Comparison of ENCODE assay signal across 1 cellular context in the genomic region with DNA sequence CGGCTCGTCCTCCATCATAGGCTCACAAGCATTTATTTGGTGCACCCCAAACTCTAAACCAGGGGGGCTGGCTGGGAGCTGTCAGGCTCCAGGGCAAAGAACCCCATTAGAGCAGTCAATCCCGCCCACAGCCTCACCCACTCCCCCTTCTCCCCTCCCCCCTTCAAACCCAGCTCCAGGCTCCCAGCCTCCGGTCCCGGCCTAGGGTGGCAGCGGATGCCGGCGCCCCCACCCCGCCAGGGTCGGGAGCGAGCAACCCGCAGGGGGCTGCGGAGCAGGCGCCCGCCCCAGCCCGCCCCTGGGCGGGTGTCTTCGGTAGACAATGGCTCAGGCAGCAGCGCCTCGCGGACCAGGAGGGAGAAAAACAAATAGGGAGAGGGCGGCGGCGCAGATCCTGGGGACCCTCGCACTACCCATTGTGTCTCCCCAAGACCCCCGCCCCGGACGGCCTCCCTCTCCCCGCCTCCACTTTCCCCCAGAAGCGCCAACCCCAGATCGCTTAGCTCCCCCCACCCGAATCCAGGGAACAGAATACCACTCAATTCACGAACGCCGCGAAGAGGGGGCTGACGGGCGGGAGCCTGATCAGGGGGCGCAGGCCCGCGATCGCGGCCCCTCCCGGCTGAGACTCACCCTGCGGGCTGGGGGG.
TF ChIP-seq lines count a peak whose summit lies in the region.

No MANE protein-coding gene starts in this region.

TF ChIP-seq in HepG2, 621 proteins besides CTCF, POLR2A, EP300 and RAD21:
- TF ChIP-seq ZNF234 (CRISPR knock-in tag; conservative IDR thresholded peaks at IDR 0.05) (0 out of 2 replicates have a peak, but pooled peaks have one; percentile 42), ZSCAN9 (CRISPR knock-in tag; IDR thresholded peaks at IDR 0.05; ENCODE audit: borderline replicate concordance) (peak; percentile 34; the same call in 1 of the 2 replicates), PHB2 (IDR thresholded peaks at IDR 0.05; ENCODE audit: partially characterized antibody) (no peak), ELF3 (CRISPR knock-in tag; IDR thresholded peaks at IDR 0.05) (0 out of 2 replicates have a peak, but pooled peaks have one; percentile 7), GZF1 (CRISPR knock-in tag; IDR thresholded peaks at IDR 0.05) (0 out of 2 replicates have a peak, but pooled peaks have one; percentile 19), TAF1 (CRISPR knock-in tag; IDR thresholded peaks at IDR 0.05) (peak; percentile 38; the same call in 1 of the 2 replicates), HNRNPK (IDR thresholded peaks at IDR 0.05; ENCODE audit: low read depth, low read length, poor library complexity, severe bottlenecking) (peak; percentile 86), GABPB1 (CRISPR knock-in tag; IDR thresholded peaks at IDR 0.05) (peak; percentile 9; the same call in 1 of the 2 replicates), MZF1 (CRISPR knock-in tag; IDR thresholded peaks at IDR 0.05; ENCODE audit: borderline replicate concordance) (no peak), ZSCAN20 (CRISPR knock-in tag; IDR thresholded peaks at IDR 0.05; ENCODE audit: borderline replicate concordance) (no peak), ZNF543 (CRISPR knock-in tag; IDR thresholded peaks at IDR 0.05) (no peak), MEIS1 (CRISPR knock-in tag; IDR thresholded peaks at IDR 0.05; ENCODE audit: borderline replicate concordance) (no peak), TGIF2 (CRISPR knock-in tag; IDR thresholded peaks at IDR 0.05) (no peak), ZNF354B (CRISPR knock-in tag; IDR thresholded peaks at IDR 0.05) (no peak), FOXJ3 (CRISPR knock-in tag; IDR thresholded peaks at IDR 0.05; ENCODE audit: borderline replicate concordance) (no peak), ZNF670 (CRISPR knock-in tag; IDR thresholded peaks at IDR 0.05; ENCODE audit: borderline replicate concordance) (peak; percentile 51; the same call in 1 of the 2 replicates), ZSCAN25 (CRISPR knock-in tag; IDR thresholded peaks at IDR 0.05) (0 out of 2 replicates have a peak, but pooled peaks have one; percentile 16), YY1 (IDR thresholded peaks at IDR 0.05; ENCODE audit: insufficient read depth, insufficient replicate concordance, low read depth, low read length) (no peak), SRSF1 (optimal IDR thresholded peaks at IDR 0.05; ENCODE audit: low read depth, low read length) (peak; percentile 33), REPIN1 (CRISPR knock-in tag; IDR thresholded peaks at IDR 0.05; ENCODE audit: borderline replicate concordance, low read depth) (no peak), HDAC1 (CRISPR knock-in tag; IDR thresholded peaks at IDR 0.05) (peak; percentile 40; the same call in 1 of the 2 replicates), ZNF180 (CRISPR knock-in tag; IDR thresholded peaks at IDR 0.05; ENCODE audit: borderline replicate concordance, low read depth) (no peak), ZNF251 (CRISPR knock-in tag; IDR thresholded peaks at IDR 0.05) (no peak), ZNF891 (CRISPR knock-in tag; IDR thresholded peaks at IDR 0.05) (no peak), SOX5 (CRISPR knock-in tag; IDR thresholded peaks at IDR 0.05; ENCODE audit: borderline replicate concordance) (0 out of 2 replicates have a peak, but pooled peaks have one; percentile 11), ZNF124 (CRISPR knock-in tag; IDR thresholded peaks at IDR 0.05) (no peak), ZMYM4 (CRISPR knock-in tag; IDR thresholded peaks at IDR 0.05) (0 out of 2 replicates have a peak, but pooled peaks have one; percentile 14)
- TF ChIP-seq, protein P1, sequence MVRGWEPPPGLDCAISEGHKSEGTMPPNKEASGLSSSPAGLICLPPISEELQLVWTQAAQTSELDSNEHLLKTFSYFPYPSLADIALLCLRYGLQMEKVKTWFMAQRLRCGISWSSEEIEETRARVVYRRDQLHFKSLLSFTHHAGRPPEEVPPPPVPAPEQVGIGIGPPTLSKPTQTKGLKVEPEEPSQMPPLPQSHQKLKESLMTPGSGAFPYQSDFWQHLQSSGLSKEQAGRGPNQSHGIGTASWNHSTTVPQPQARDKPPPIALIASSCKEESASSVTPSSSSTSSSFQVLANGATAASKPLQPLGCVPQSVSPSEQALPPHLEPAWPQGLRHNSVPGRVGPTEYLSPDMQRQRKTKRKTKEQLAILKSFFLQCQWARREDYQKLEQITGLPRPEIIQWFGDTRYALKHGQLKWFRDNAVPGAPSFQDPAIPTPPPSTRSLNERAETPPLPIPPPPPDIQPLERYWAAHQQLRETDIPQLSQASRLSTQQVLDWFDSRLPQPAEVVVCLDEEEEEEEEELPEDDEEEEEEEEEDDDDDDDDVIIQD (CRISPR knock-in tag; IDR thresholded peaks at IDR 0.05; ENCODE audit: low read depth): no peak
- TF ChIP-seq, protein P2, sequence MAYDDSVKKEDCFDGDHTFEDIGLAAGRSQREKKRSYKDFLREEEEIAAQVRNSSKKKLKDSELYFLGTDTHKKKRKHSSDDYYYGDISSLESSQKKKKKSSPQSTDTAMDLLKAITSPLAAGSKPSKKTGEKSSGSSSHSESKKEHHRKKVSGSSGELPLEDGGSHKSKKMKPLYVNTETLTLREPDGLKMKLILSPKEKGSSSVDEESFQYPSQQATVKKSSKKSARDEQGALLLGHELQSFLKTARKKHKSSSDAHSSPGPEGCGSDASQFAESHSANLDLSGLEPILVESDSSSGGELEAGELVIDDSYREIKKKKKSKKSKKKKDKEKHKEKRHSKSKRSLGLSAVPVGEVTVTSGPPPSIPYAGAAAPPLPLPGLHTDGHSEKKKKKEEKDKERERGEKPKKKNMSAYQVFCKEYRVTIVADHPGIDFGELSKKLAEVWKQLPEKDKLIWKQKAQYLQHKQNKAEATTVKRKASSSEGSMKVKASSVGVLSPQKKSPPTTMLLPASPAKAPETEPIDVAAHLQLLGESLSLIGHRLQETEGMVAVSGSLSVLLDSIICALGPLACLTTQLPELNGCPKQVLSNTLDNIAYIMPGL (CRISPR knock-in tag; IDR thresholded peaks at IDR 0.05; ENCODE audit: borderline replicate concordance in 1 of 2, low read depth in 1 of 2): peak; percentile 5 to 65; a peak in 2 of 4 replicates
- TF ChIP-seq, protein P3, sequence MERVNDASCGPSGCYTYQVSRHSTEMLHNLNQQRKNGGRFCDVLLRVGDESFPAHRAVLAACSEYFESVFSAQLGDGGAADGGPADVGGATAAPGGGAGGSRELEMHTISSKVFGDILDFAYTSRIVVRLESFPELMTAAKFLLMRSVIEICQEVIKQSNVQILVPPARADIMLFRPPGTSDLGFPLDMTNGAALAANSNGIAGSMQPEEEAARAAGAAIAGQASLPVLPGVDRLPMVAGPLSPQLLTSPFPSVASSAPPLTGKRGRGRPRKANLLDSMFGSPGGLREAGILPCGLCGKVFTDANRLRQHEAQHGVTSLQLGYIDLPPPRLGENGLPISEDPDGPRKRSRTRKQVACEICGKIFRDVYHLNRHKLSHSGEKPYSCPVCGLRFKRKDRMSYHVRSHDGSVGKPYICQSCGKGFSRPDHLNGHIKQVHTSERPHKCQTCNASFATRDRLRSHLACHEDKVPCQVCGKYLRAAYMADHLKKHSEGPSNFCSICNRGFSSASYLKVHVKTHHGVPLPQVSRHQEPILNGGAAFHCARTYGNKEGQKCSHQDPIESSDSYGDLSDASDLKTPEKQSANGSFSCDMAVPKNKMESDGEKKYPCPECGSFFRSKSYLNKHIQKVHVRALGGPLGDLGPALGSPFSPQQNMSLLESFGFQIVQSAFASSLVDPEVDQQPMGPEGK (CRISPR knock-in tag; IDR thresholded peaks at IDR 0.05): peak; percentile 54
- TF ChIP-seq, protein P4, sequence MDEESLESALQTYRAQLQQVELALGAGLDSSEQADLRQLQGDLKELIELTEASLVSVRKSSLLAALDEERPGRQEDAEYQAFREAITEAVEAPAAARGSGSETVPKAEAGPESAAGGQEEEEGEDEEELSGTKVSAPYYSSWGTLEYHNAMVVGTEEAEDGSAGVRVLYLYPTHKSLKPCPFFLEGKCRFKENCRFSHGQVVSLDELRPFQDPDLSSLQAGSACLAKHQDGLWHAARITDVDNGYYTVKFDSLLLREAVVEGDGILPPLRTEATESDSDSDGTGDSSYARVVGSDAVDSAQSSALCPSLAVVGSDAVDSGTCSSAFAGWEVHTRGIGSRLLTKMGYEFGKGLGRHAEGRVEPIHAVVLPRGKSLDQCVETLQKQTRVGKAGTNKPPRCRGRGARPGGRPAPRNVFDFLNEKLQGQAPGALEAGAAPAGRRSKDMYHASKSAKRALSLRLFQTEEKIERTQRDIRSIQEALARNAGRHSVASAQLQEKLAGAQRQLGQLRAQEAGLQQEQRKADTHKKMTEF (CRISPR knock-in tag; IDR thresholded peaks at IDR 0.05): 0 out of 2 replicates have a peak, but pooled peaks have one; percentile 37
- TF ChIP-seq, protein P5, sequence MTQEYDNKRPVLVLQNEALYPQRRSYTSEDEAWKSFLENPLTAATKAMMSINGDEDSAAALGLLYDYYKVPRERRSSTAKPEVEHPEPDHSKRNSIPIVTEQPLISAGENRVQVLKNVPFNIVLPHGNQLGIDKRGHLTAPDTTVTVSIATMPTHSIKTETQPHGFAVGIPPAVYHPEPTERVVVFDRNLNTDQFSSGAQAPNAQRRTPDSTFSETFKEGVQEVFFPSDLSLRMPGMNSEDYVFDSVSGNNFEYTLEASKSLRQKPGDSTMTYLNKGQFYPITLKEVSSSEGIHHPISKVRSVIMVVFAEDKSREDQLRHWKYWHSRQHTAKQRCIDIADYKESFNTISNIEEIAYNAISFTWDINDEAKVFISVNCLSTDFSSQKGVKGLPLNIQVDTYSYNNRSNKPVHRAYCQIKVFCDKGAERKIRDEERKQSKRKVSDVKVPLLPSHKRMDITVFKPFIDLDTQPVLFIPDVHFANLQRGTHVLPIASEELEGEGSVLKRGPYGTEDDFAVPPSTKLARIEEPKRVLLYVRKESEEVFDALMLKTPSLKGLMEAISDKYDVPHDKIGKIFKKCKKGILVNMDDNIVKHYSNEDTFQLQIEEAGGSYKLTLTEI (CRISPR knock-in tag; conservative IDR thresholded peaks at IDR 0.05): no peak
- TF ChIP-seq, protein P6, sequence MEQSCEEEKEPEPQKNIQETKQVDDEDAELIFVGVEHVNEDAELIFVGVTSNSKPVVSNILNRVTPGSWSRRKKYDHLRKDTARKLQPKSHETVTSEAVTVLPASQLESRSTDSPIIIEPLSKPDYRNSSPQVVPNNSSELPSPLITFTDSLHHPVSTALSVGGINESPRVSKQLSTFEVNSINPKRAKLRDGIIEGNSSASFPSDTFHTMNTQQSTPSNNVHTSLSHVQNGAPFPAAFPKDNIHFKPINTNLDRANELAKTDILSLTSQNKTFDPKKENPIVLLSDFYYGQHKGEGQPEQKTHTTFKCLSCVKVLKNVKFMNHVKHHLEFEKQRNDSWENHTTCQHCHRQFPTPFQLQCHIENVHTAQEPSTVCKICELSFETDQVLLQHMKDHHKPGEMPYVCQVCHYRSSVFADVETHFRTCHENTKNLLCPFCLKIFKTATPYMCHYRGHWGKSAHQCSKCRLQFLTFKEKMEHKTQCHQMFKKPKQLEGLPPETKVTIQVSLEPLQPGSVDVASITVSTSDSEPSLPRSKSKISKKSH (CRISPR knock-in tag; IDR thresholded peaks at IDR 0.05; ENCODE audit: borderline replicate concordance): no peak
- TF ChIP-seq, protein P7, sequence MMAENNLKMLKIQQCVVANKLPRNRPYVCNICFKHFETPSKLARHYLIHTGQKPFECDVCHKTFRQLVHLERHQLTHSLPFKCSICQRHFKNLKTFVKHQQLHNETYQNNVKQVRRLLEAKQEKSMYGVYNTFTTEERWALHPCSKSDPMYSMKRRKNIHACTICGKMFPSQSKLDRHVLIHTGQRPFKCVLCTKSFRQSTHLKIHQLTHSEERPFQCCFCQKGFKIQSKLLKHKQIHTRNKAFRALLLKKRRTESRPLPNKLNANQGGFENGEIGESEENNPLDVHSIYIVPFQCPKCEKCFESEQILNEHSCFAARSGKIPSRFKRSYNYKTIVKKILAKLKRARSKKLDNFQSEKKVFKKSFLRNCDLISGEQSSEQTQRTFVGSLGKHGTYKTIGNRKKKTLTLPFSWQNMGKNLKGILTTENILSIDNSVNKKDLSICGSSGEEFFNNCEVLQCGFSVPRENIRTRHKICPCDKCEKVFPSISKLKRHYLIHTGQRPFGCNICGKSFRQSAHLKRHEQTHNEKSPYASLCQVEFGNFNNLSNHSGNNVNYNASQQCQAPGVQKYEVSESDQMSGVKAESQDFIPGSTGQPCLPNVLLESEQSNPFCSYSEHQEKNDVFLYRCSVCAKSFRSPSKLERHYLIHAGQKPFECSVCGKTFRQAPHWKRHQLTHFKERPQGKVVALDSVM (CRISPR knock-in tag; IDR thresholded peaks at IDR 0.05): peak; percentile 12; the same call in 1 of the 2 replicates
- TF ChIP-seq, protein P8, sequence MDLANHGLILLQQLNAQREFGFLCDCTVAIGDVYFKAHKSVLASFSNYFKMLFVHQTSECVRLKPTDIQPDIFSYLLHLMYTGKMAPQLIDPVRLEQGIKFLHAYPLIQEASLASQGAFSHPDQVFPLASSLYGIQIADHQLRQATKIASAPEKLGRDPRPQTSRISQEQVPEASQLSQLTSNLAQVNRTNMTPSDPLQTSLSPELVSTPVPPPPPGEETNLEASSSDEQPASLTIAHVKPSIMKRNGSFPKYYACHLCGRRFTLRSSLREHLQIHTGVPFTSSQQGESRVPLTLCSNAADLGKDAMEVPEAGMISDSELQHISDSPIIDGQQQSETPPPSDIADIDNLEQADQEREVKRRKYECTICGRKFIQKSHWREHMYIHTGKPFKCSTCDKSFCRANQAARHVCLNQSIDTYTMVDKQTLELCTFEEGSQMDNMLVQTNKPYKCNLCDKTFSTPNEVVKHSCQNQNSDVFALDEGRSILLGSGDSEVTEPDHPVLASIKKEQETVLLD (CRISPR knock-in tag; IDR thresholded peaks at IDR 0.05; ENCODE audit: low read depth): peak; percentile 32; the same call in 1 of the 2 replicates
